Comparison of ENCODE assay signal across 9 cellular contexts in genomic region chr17:41836550-41837196, GRCh38. TPM values are rescaled to one million over a fixed set of nuclear protein-coding genes. Genes with fewer than 3 reads are reported as not detected.
DNase-seq lines count a peak whose midpoint lies in the region; ATAC-seq and TF ChIP-seq lines count a peak whose summit lies in the region.
"Had no signal": no experiment of that assay in that cellular context is flagged by ENCODE, and none has a peak within 500 bp of the region (broad histone marks: within the 10 kb centered on the region; RNA-seq: fewer than 3 reads in every experiment).

No MANE protein-coding gene starts in this region.

- no peaks in the 10 kb centered on the region for H3K9me3 ChIP-seq in DOHH2 (ENCODE audit: control insufficient read depth, insufficient read depth, low read length)
- no peaks in the 10 kb centered on the region for H3K9me3 ChIP-seq in esophagus muscularis mucosa
- no peaks in the 10 kb centered on the region for H3K9me3 ChIP-seq in prostate gland

- no peaks in the 10 kb centered on the region for H3K27me3 ChIP-seq in DOHH2 (ENCODE audit: control insufficient read depth, low read length)
- H3K27me3 ChIP-seq in esophagus muscularis mucosa, result no peaks in the 10 kb centered on the region
- no peaks in the 10 kb centered on the region for H3K27me3 ChIP-seq in prostate gland (replicated peaks; ENCODE audit: insufficient read depth)

- WGBS in esophagus muscularis mucosa, result 58% methylated on average over 16 of the region's 21 CpGs
- 35% methylated on average over 21 of the region's 21 CpGs for WGBS in prostate gland

- H3K4me3 ChIP-seq in DOHH2 (ENCODE audit: low read length) (peak overlapping the region; percentile 96), esophagus muscularis mucosa (peak overlapping the region; percentile 88 to 98 (median 91)), prostate gland (peak overlapping the region; percentile 79 to 88)

- ATAC-seq in HG03039 (IDR thresholded peaks at IDR 0.05; ENCODE audit: unreplicated experiment), result no peak
- ATAC-seq in activated CD4-positive, CD25-positive, alpha-beta regulatory T cell treated with anti-CD3 and anti-CD28 coated beads, Interleukin-2, amount 50 U/mL, for 24 hours, result no peak

- peaks cover 22% of the 10 kb centered on the region for H3K36me3 ChIP-seq in DOHH2 (ENCODE audit: control insufficient read depth, low read length)
- H3K36me3 ChIP-seq in esophagus muscularis mucosa, result peaks cover 5 to 18% (median 12%) of the 10 kb centered on the region in 4 donors
- H3K36me3 ChIP-seq in prostate gland, result peaks cover 0 to under 1% of the 10 kb centered on the region in 2 donors

- TF ChIP-seq POLR2A in esophagus muscularis mucosa (IDR thresholded peaks at IDR 0.05; ENCODE audit: low read depth) (no peak), prostate gland (IDR thresholded peaks at IDR 0.05) (no peak)

- peak overlapping the region; percentile 87 for H3K4me2 ChIP-seq in DOHH2 (ENCODE audit: low read length)

- CTCF ChIA-PET in RWPE1 (lab: Yijun Ruan, JAX), result interaction anchor here (0.6 kb wide), 1 partner anchor 27 kb away, joined by 3 read pairs; no protein-coding TSS in a partner anchor

- no peaks in the 10 kb centered on the region for H4K20me1 ChIP-seq in DOHH2 (ENCODE audit: control insufficient read depth, insufficient read depth, low read depth, low read length)

- H3K79me2 ChIP-seq in DOHH2 (ENCODE audit: control insufficient read depth, low read length), result peaks cover 15% of the 10 kb centered on the region

- intact Hi-C loops in esophagus muscularis mucosa (cut with DNase I) (no loop called here), prostate gland (cut with DNase I) (no loop called here)

- H3K27ac ChIP-seq in DOHH2 (ENCODE audit: low read depth, low read length), result no peak overlapping the region
- H3K27ac ChIP-seq in RWPE1, result peak overlapping the region; percentile 74
- peak overlapping the region; percentile 87 to 91 (median 87) for H3K27ac ChIP-seq in esophagus muscularis mucosa (replicated peaks in 1 of 4)
- H3K27ac ChIP-seq in prostate gland, result peak overlapping the region; percentile 79 to 80

- H3K4me1 ChIP-seq in DOHH2 (ENCODE audit: control insufficient read depth, low read length), result peaks cover 17% of the 10 kb centered on the region
- H3K4me1 ChIP-seq in esophagus muscularis mucosa, result peaks cover 11 to 22% (median 19%) of the 10 kb centered on the region in 4 donors
- no peaks in the 10 kb centered on the region for H3K4me1 ChIP-seq in prostate gland (replicated peaks)

- TF ChIP-seq CTCF in DOHH2 (IDR thresholded peaks at IDR 0.05; ENCODE audit: low read depth, low read length, poor library complexity, severe bottlenecking) (no peak), RWPE1 (conservative IDR thresholded peaks at IDR 0.05; ENCODE audit: low read depth) (no peak), esophagus muscularis mucosa (IDR thresholded peaks at IDR 0.05) (no peak), prostate gland (IDR thresholded peaks at IDR 0.05) (no peak)

- DNase-seq in RWPE1 (ENCODE audit: low spot score), result no peak
- DNase-seq in esophagus muscularis mucosa (ENCODE audit: extremely low spot score), result no peak
- no peak for DNase-seq in prostate gland (ENCODE audit: low spot score)
- no peak for DNase-seq in NCI-H1417 treated with DMSO at 0.1 percent for 48 hours (lab: John Stamatoyannopoulos, UW)
- DNase-seq in NCI-H524 treated with DMSO at 0.1 percent for 48 hours (lab: John Stamatoyannopoulos, UW), result no peak

- H3F3A ChIP-seq in DOHH2 (ENCODE audit: control insufficient read depth, insufficient read depth), result no peaks in the 10 kb centered on the region

- no peak for TF ChIP-seq EP300 in esophagus muscularis mucosa (IDR thresholded peaks at IDR 0.05)

- no peaks in the 10 kb centered on the region for H3K9me2 ChIP-seq in DOHH2 (replicated peaks; ENCODE audit: control insufficient read depth, low read length)

- POLR2A ChIA-PET in RWPE1 (lab: Yijun Ruan, JAX; ENCODE audit: low non-redundant PET), result no interaction called here

RNA-seq across cellular contexts. Expression of gene NT5C3B, which starts 0.6 kb away (rescaled TPM):
- total RNA-seq in esophagus muscularis mucosa (10 to 100 TPM; 64.8 to 95.6 (median 70.1) TPM), prostate gland (10 to 100 TPM; 53.9 to 67.2 TPM)

RNA-seq across cellular contexts. Expression of gene KLHL10, which starts 1.0 kb away (rescaled TPM):
- total RNA-seq in esophagus muscularis mucosa (1 to 10 TPM; 1.7 to 3.0 (median 2.7) TPM), prostate gland (1 to 10 TPM in 1 of 2 donors, under 1 TPM in 1; 0.14 to 6.5 TPM)
- total RNA-seq: pulmonary artery endothelial cell had no signal

RNA-seq across cellular contexts. Expression of gene FKBP10, which starts 23.9 kb away (rescaled TPM):
- 10 to 100 TPM; 30.5 to 49.4 (median 33.8) TPM for total RNA-seq in esophagus muscularis mucosa
- total RNA-seq in prostate gland, result 10 to 100 TPM; 24.5 to 50.2 TPM

RNA-seq across cellular contexts. Expression of gene P3H4, which starts 24.9 kb away (rescaled TPM):
- total RNA-seq in esophagus muscularis mucosa (10 to 100 TPM in 2 of 4 donors, 1 to 10 TPM in 2; 8.4 to 19.9 (median 14.4) TPM), prostate gland (10 to 100 TPM; 15.8 to 19.6 TPM)

RNA-seq across cellular contexts. Expression of gene KLHL11, which starts 28.6 kb away (rescaled TPM):
- total RNA-seq in esophagus muscularis mucosa (10 to 100 TPM; 12.4 to 24.2 (median 17.2) TPM), prostate gland (10 to 100 TPM; 24.2 to 45.0 TPM)
